ENCODE assay signal across 8 cellular contexts in the genomic region with DNA sequence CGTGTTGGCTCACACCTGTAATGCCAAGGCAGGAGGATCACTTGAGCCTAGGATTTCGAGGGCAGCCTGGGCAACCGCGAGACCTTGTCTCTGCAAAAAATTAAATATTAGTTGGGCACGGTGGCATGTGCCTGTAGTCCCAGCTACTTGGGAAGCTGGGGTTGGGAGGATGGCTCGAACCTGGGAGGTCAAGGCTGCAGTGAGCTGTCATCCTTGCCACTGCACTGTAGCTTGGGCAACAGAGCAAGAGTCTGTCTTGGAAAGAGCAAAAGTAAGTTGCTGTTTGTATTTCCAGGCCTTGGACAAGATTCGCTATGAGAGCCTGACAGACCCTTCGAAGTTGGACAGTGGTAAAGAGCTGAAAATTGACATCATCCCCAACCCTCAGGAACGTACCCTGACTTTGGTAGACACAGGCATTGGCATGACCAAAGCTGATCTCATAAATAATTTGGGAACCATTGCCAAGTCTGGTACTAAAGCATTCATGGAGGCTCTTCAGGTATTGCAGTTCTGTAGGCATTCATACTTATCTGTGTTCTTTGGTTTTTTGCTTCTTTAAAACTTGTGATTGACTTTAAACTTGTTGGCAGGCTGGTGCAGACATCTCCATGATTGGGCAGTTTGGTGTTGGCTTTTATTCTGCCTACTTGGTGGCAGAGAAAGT. TPM values are rescaled to one million over a fixed set of nuclear protein-coding genes. Genes with fewer than 3 reads are reported as not detected.
A peak's percentile ranks its signal among the peaks of the same experiment; 100 is the strongest.
DNase-seq lines count a peak whose midpoint lies in the region; ATAC-seq and TF ChIP-seq lines count a peak whose summit lies in the region.

No MANE protein-coding gene starts in this region.

- WGBS in suprapubic skin = 63% methylated on average over 9 of the region's 9 CpGs

- H3K27ac Mint-ChIP-seq in activated naive CD4-positive, alpha-beta T cell treated with anti-CD3 and anti-CD28 coated beads for 36 hours = peak overlapping the region; percentile 97
- H3K27ac Mint-ChIP-seq in activated naive CD8-positive, alpha-beta T cell treated with anti-CD3 and anti-CD28 coated beads for 36 hours = peak overlapping the region; percentile 100

- no peaks in the 10 kb centered on the region for H3K9me3 ChIP-seq in suprapubic skin

- H3K27ac ChIP-seq in suprapubic skin = no peak overlapping the region

- H3K27me3 ChIP-seq in kidney epithelial cell (ENCODE audit: control insufficient read depth, insufficient read depth, low read length) (no peaks in the 10 kb centered on the region), suprapubic skin (no peaks in the 10 kb centered on the region)

- no peak for TF ChIP-seq CTCF in kidney epithelial cell (IDR thresholded peaks at IDR 0.05; ENCODE audit: insufficient read depth, low read length, poor library complexity, severe bottlenecking)
- no peak for TF ChIP-seq CTCF in suprapubic skin (IDR thresholded peaks at IDR 0.05)

- H3K4me1 ChIP-seq in suprapubic skin = peaks cover 43% of the 10 kb centered on the region

- H3K9me3 Mint-ChIP-seq in activated naive CD4-positive, alpha-beta T cell treated with anti-CD3 and anti-CD28 coated beads for 36 hours = no peaks in the 10 kb centered on the region
- no peaks in the 10 kb centered on the region for H3K9me3 Mint-ChIP-seq in activated naive CD8-positive, alpha-beta T cell treated with anti-CD3 and anti-CD28 coated beads for 36 hours

- peaks cover 68% of the 10 kb centered on the region for H3K36me3 Mint-ChIP-seq in activated naive CD4-positive, alpha-beta T cell treated with anti-CD3 and anti-CD28 coated beads for 36 hours (ENCODE audit: low read depth)
- peaks cover 74% of the 10 kb centered on the region for H3K36me3 Mint-ChIP-seq in activated naive CD8-positive, alpha-beta T cell treated with anti-CD3 and anti-CD28 coated beads for 36 hours

- CTCF ChIA-PET in activated naive CD4-positive, alpha-beta T cell treated with anti-CD3 and anti-CD28 coated beads for 36 hours (lab: Charles Lee) = interaction anchor here (8.0 kb wide), 1 partner anchor 6 kb away, joined by 66 read pairs; a partner anchor contains a TSS

- H3K4me3 Mint-ChIP-seq in activated naive CD4-positive, alpha-beta T cell treated with anti-CD3 and anti-CD28 coated beads for 36 hours = peak overlapping the region; percentile 95
- H3K4me3 Mint-ChIP-seq in activated naive CD8-positive, alpha-beta T cell treated with anti-CD3 and anti-CD28 coated beads for 36 hours = peak overlapping the region; percentile 97

- H3K27me3 Mint-ChIP-seq in activated naive CD4-positive, alpha-beta T cell treated with anti-CD3 and anti-CD28 coated beads for 36 hours (ENCODE audit: low read depth) = peaks cover 4% of the 10 kb centered on the region
- H3K27me3 Mint-ChIP-seq in activated naive CD8-positive, alpha-beta T cell treated with anti-CD3 and anti-CD28 coated beads for 36 hours = peaks cover 19% of the 10 kb centered on the region

- peaks cover 65% of the 10 kb centered on the region for H3K4me1 Mint-ChIP-seq in activated naive CD4-positive, alpha-beta T cell treated with anti-CD3 and anti-CD28 coated beads for 36 hours (ENCODE audit: low read depth)
- H3K4me1 Mint-ChIP-seq in activated naive CD8-positive, alpha-beta T cell treated with anti-CD3 and anti-CD28 coated beads for 36 hours = peaks cover 67% of the 10 kb centered on the region

- ATAC-seq in GM18907 (IDR thresholded peaks at IDR 0.05; ENCODE audit: unreplicated experiment) = no peak

- in situ Hi-C loops in G401 (cut with HindIII; ENCODE audit: low sequenced_read_pairs) = no loop called here

- no peak for TF ChIP-seq EP300 in suprapubic skin (IDR thresholded peaks at IDR 0.05)

- H3K36me3 ChIP-seq in kidney epithelial cell (ENCODE audit: control insufficient read depth, insufficient read depth, low read length) = peaks cover 14% of the 10 kb centered on the region
- peaks cover 55% of the 10 kb centered on the region for H3K36me3 ChIP-seq in suprapubic skin

- no peak for DNase-seq in activated naive CD4-positive, alpha-beta T cell treated with anti-CD3 and anti-CD28 coated beads for 36 hours
- no peak for DNase-seq in activated naive CD4-positive, alpha-beta T cell treated with Interleukin-2 at 50 U/mL for 16 hours
- DNase-seq in activated naive CD8-positive, alpha-beta T cell treated with anti-CD3 and anti-CD28 coated beads for 36 hours = no peak
- DNase-seq in kidney epithelial cell (ENCODE audit: low read depth) (no peak), suprapubic skin (ENCODE audit: low spot score in 2 of 2) (no peak), G401 (ENCODE audit: low spot score) (no peak), NCI-H2171 treated with DMSO at 0.1 percent for 48 hours (lab: John Stamatoyannopoulos, UW) (no peak)

- intact Hi-C loops in activated naive CD4-positive, alpha-beta T cell treated with anti-CD3 and anti-CD28 coated beads for 36 hours (cut with micrococcal nuclease) = no loop called here

- H3K4me3 ChIP-seq in kidney epithelial cell (ENCODE audit: low read depth, low read length) = peak overlapping the region; percentile 80
- H3K4me3 ChIP-seq in suprapubic skin = peak overlapping the region; percentile 92

- no peak for TF ChIP-seq POLR2A in suprapubic skin (IDR thresholded peaks at IDR 0.05)

RNA-seq across cellular contexts. Expression of a gene that starts 2.3 kb away (rescaled TPM):
- 1,000 to 10,000 TPM; 1,951 to 2,044 TPM for total RNA-seq in activated naive CD4-positive, alpha-beta T cell treated with anti-CD3 and anti-CD28 coated beads for 36 hours
- total RNA-seq in activated naive CD8-positive, alpha-beta T cell treated with anti-CD3 and anti-CD28 coated beads for 36 hours = 1,000 to 10,000 TPM; 2,498 to 2,524 TPM
- total RNA-seq in kidney epithelial cell (1,065 and 1,294 TPM in 2 replicates), suprapubic skin (100 to 1,000 TPM; 450 to 830 (median 678) TPM)
- 1,050 and 1,370 TPM in 2 replicates for total RNA-seq in G401 (2014; rRNA removed; shearing (Covaris generic))

RNA-seq across cellular contexts. Expression of a gene that starts 8.1 kb away (rescaled TPM):
- 1 to 10 TPM; 7.2 to 7.3 TPM for total RNA-seq in activated naive CD4-positive, alpha-beta T cell treated with anti-CD3 and anti-CD28 coated beads for 36 hours
- total RNA-seq in activated naive CD8-positive, alpha-beta T cell treated with anti-CD3 and anti-CD28 coated beads for 36 hours = 10 to 100 TPM; 22.8 to 24.9 TPM
- total RNA-seq in kidney epithelial cell (67.3 and 78.2 TPM in 2 replicates), suprapubic skin (10 to 100 TPM; 26.2 to 38.5 (median 30.9) TPM)
- total RNA-seq in G401 (2014; rRNA removed; shearing (Covaris generic)) = 73.4 and 80.4 TPM in 2 replicates

RNA-seq across cellular contexts. Expression of a gene that starts 16.1 kb away (rescaled TPM):
- 1 to 10 TPM; 9.1 to 9.6 TPM for total RNA-seq in activated naive CD4-positive, alpha-beta T cell treated with anti-CD3 and anti-CD28 coated beads for 36 hours
- 10 to 100 TPM; 22.7 to 24.8 TPM for total RNA-seq in activated naive CD8-positive, alpha-beta T cell treated with anti-CD3 and anti-CD28 coated beads for 36 hours
- 46.3 and 61.5 TPM in 2 replicates for total RNA-seq in kidney epithelial cell
- total RNA-seq in suprapubic skin = 10 to 100 TPM; 12.9 to 25.0 (median 16.1) TPM
- total RNA-seq in G401 (2014; rRNA removed; shearing (Covaris generic)) = 27.7 and 58.6 TPM in 2 replicates

RNA-seq across cellular contexts. Expression of a gene that starts 21.0 kb away (rescaled TPM):
- not detected for total RNA-seq in activated naive CD4-positive, alpha-beta T cell treated with anti-CD3 and anti-CD28 coated beads for 36 hours
- not detected for total RNA-seq in activated naive CD8-positive, alpha-beta T cell treated with anti-CD3 and anti-CD28 coated beads for 36 hours
- total RNA-seq in kidney epithelial cell (0.13 and 0.21 TPM in 2 replicates), suprapubic skin (under 1 TPM in 2 of 4 donors, not detected in 2; 0.10 to 0.15 TPM)
- 14.3 and 14.6 TPM in 2 replicates for total RNA-seq in G401 (2014; rRNA removed; shearing (Covaris generic))

RNA-seq across cellular contexts. Expression of a gene that starts 25.8 kb away (rescaled TPM):
- 10 to 100 TPM; 32.7 to 33.4 TPM for total RNA-seq in activated naive CD4-positive, alpha-beta T cell treated with anti-CD3 and anti-CD28 coated beads for 36 hours
- 100 to 1,000 TPM in 1 of 2 experiments, 10 to 100 TPM in 1; 92.5 to 102 TPM for total RNA-seq in activated naive CD8-positive, alpha-beta T cell treated with anti-CD3 and anti-CD28 coated beads for 36 hours
- total RNA-seq in kidney epithelial cell = 36.1 and 43.9 TPM in 2 replicates
- 100 to 1,000 TPM in 1 of 4 donors, 10 to 100 TPM in 3; 61.7 to 133 (median 75.3) TPM for total RNA-seq in suprapubic skin
- total RNA-seq in G401 (2014; rRNA removed; shearing (Covaris generic)) = 40.1 and 46.1 TPM in 2 replicates
